In the genomic region with DNA sequence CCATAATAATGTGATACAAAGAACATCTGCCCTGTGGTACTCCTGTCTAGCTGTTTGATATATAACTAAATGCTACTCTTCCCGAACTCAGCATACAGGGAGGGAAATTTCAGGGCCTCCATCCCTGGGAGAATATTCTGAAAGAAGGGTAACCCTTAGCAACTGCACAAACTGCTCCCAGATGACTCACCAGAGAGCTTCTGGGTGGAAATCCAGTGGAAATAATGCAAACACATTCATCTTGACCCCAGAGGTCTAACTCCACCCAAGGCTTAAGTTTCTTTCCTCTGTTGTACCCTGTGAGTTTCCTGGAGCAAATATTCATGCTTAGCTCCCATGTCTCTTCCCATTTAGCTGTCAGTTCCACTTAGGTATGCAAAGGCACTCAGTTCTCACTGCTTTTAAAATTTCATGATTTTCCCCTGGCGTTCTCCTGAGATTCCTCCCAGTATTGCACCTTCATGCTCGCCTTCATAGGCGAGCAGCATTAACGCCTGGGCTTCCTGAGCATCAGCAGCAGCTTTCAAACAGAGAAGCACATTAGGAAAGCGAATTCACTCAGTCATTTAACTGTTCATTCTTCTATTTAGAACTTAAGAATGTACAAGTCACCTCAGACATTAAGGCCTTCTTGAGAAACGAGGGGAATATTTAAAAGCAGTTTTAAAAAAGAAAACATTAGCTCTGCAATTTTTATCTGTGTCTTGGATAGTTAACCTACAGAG, we compare ENCODE assay signal across 12 cellular contexts. TPM values are rescaled to one million over a fixed set of nuclear protein-coding genes. Genes with fewer than 3 reads are reported as not detected.
DNase-seq lines count a peak whose midpoint lies in the region; ATAC-seq and TF ChIP-seq lines count a peak whose summit lies in the region.
"Had no signal": no experiment of that assay in that cellular context is flagged by ENCODE, and none has a peak within 500 bp of the region (broad histone marks: within the 10 kb centered on the region; RNA-seq: fewer than 3 reads in every experiment).

No MANE protein-coding gene starts in this region.

- peak overlapping the region in 7 of 10 donors; percentile 26 to 75 (median 63) for H3K27ac ChIP-seq in heart right ventricle
- H3K27ac ChIP-seq: neutrophil had no signal

- H3K4me1 Mint-ChIP-seq in activated CD4-positive, alpha-beta T cell treated with anti-CD3 and anti-CD28 coated beads for 36 hours = no peaks in the 10 kb centered on the region
- H3K4me1 Mint-ChIP-seq: T-cell had no signal

- H3K9me3 ChIP-seq in heart right ventricle = no peaks in the 10 kb centered on the region
- H3K9me3 ChIP-seq: neutrophil had no signal

- 62 to 67% methylated on average over 7 of the region's 7 CpGs for WGBS in heart right ventricle, 2 donors

- H3K27me3 Mint-ChIP-seq in activated CD4-positive, alpha-beta T cell treated with anti-CD3 and anti-CD28 coated beads for 36 hours = peaks cover 8% of the 10 kb centered on the region

- H3K4me1 ChIP-seq in heart right ventricle = peaks cover 0 to 23% (median 10%) of the 10 kb centered on the region in 9 donors

- H3K4me3 ChIP-seq in WI38 (ENCODE audit: low read depth, low read length) (peak overlapping the region; percentile 10; the same call in 1 of the 2 replicates), heart right ventricle (no peak overlapping the region)

- ATAC-seq in heart right ventricle (peak; percentile 63 to 89 (median 82)), sciatic nerve (peak; percentile 80), HG03439 (IDR thresholded peaks at IDR 0.05; ENCODE audit: unreplicated experiment) (no peak)
- ATAC-seq in activated CD4-positive, alpha-beta T cell treated with anti-CD3 and anti-CD28 coated beads for 36 hours = no peak
- ATAC-seq: esophagus mucosa, T-cell had no signal

- H3K9me3 Mint-ChIP-seq in activated CD4-positive, alpha-beta T cell treated with anti-CD3 and anti-CD28 coated beads for 36 hours (ENCODE audit: low read depth) = no peaks in the 10 kb centered on the region
- H3K9me3 Mint-ChIP-seq: T-cell had no signal

- no peak overlapping the region for H3K27ac Mint-ChIP-seq in activated CD4-positive, alpha-beta T cell treated with anti-CD3 and anti-CD28 coated beads for 36 hours
- H3K27ac Mint-ChIP-seq: T-cell had no signal

- TF ChIP-seq CTCF in WI38 (IDR thresholded peaks at IDR 0.05; ENCODE audit: low read depth, low read length) = no peak
- no peak for TF ChIP-seq CTCF in heart right ventricle (IDR thresholded peaks at IDR 0.05)

- H3K4me3 Mint-ChIP-seq in activated CD4-positive, alpha-beta T cell treated with anti-CD3 and anti-CD28 coated beads for 36 hours = no peak overlapping the region
- H3K4me3 Mint-ChIP-seq: T-cell had no signal

- no peaks in the 10 kb centered on the region for H3K36me3 Mint-ChIP-seq in activated CD4-positive, alpha-beta T cell treated with anti-CD3 and anti-CD28 coated beads for 36 hours (ENCODE audit: low read depth)
- H3K36me3 Mint-ChIP-seq: T-cell had no signal

- CTCF ChIA-PET in activated CD4-positive, alpha-beta T cell treated with anti-CD3 and anti-CD28 coated beads for 36 hours (lab: Charles Lee) = interaction anchor here (1.6 kb wide), 1 partner anchor 10 kb away, joined by 3 read pairs; no protein-coding TSS in a partner anchor

- POLR2A ChIA-PET in activated CD4-positive, alpha-beta T cell treated with anti-CD3 and anti-CD28 coated beads for 36 hours (lab: Charles Lee) = no interaction called here

- no peaks in the 10 kb centered on the region for H3K27me3 ChIP-seq in heart right ventricle

- DNase-seq in Daoy (ENCODE audit: low read depth) = peak; percentile 83
- DNase-seq in heart right ventricle = peak in 1 of 2 donors; percentile 40
- no peak for DNase-seq in sciatic nerve (ENCODE audit: low spot score)
- DNase-seq in NCI-H774 (lab: John Stamatoyannopoulos, UW) = no peak
- DNase-seq in NCI-H748 (lab: John Stamatoyannopoulos, UW; ENCODE audit: unreplicated experiment) = no peak
- no peak for DNase-seq in activated CD4-positive, alpha-beta T cell treated with anti-CD3 and anti-CD28 coated beads for 36 hours
- DNase-seq: DND-41, T-cell had no signal

- no peaks in the 10 kb centered on the region for H3K36me3 ChIP-seq in heart right ventricle
- H3K36me3 ChIP-seq: neutrophil had no signal

- intact Hi-C loops in heart right ventricle (cut with DNase I) (no loop called here), sciatic nerve (cut with DNase I) (no loop called here)
- intact Hi-C loops in activated CD4-positive, alpha-beta T cell treated with anti-CD3 and anti-CD28 coated beads for 36 hours (cut with DNase I, micrococcal nuclease) = no loop called here

RNA-seq across cellular contexts. Expression of a gene that starts 43.8 kb away (rescaled TPM):
- total RNA-seq in Daoy (2014; rRNA removed; shearing (Covaris generic)) = 66.6 and 76.5 TPM in 2 replicates
- total RNA-seq in heart right ventricle = 100 to 1,000 TPM in 1 of 10 donors, 10 to 100 TPM in 9; 35.4 to 103 (median 82.5) TPM
- 10 to 100 TPM; 23.7 to 92.5 TPM for polyA plus RNA-seq in heart right ventricle
- total RNA-seq in sciatic nerve = 332 TPM
- under 1 TPM in 1 of 2 experiments, not detected in 1; 0.09 TPM for total RNA-seq in activated CD4-positive, alpha-beta T cell treated with anti-CD3 and anti-CD28 coated beads for 36 hours

RNA-seq across cellular contexts. Expression of a gene that starts 48.9 kb away (rescaled TPM):
- total RNA-seq in Daoy (2014; rRNA removed; shearing (Covaris generic)) = not detected in 2 replicates
- under 1 TPM in 1 of 10 donors, not detected in 9; 0.12 TPM for total RNA-seq in heart right ventricle
- not detected for polyA plus RNA-seq in heart right ventricle
- total RNA-seq in sciatic nerve = not detected
- not detected for total RNA-seq in activated CD4-positive, alpha-beta T cell treated with anti-CD3 and anti-CD28 coated beads for 36 hours
- total RNA-seq: esophagus mucosa, T-cell had no signal

Comparison
In these comparisons a context has a peak if more than half of its experiments do, and no peak if none do; other contexts are left out.
1. ATAC-seq: peak in heart right ventricle (8 of 8) and sciatic nerve (single experiment); none in activated CD4-positive, alpha-beta T cell treated with anti-CD3 and anti-CD28 coated beads for 36 hours (single experiment) and HG03439 (single experiment).
2. RNA of a gene that starts 43.8 kb away (total RNA-seq): 332 TPM in sciatic nerve (single experiment), 35.4 to 103 TPM in heart right ventricle and 66.6 to 76.5 TPM in Daoy; 0.09 TPM in activated CD4-positive, alpha-beta T cell treated with anti-CD3 and anti-CD28 coated beads for 36 hours; every median in the first group is over 10 times any median in the second.